ENCODE assay signal across 9 cellular contexts in genomic region chr22:23128269-23129108, GRCh38. TPM values are rescaled to one million over a fixed set of nuclear protein-coding genes. Genes with fewer than 3 reads are reported as not detected.
A peak's percentile ranks its signal among the peaks of the same experiment; 100 is the strongest.
DNase-seq lines count a peak whose midpoint lies in the region; ATAC-seq and TF ChIP-seq lines count a peak whose summit lies in the region.
"Had no signal": no experiment of that assay in that cellular context is flagged by ENCODE, and none has a peak within 500 bp of the region (broad histone marks: within the 10 kb centered on the region; RNA-seq: fewer than 3 reads in every experiment).

No MANE protein-coding gene starts in this region.

- H3K4me2 ChIP-seq in KMS-11: no peak overlapping the region; the same call in 1 of the 2 replicates

- H3K27me3 ChIP-seq in KMS-11 (ENCODE audit: insufficient read depth, low read depth) (no peaks in the 10 kb centered on the region), adipocyte (replicated peaks; ENCODE audit: control insufficient read depth, insufficient read depth, low read length) (peaks cover 18% of the 10 kb centered on the region), aorta (ENCODE audit: control insufficient read depth in 1 of 2, insufficient read depth in 2 of 2, low read length in 1 of 2) (no peaks in the 10 kb centered on the region)

- TF ChIP-seq CTCF in KMS-11 (conservative IDR thresholded peaks at IDR 0.05; ENCODE audit: low read depth, low read length): peak; percentile 92

- H2AFZ ChIP-seq in KMS-11 (ENCODE audit: low read depth): peak overlapping the region; percentile 25; the same call in 1 of the 2 replicates

- intact Hi-C loops in left cardiac atrium (cut with DNase I): loop anchor here (1.0 to 10.0 kb wide), 3 partner anchors 169 to 664 kb away; no protein-coding TSS in a partner anchor
- intact Hi-C loops in aorta (cut with DNase I): loop anchor here (1.0 to 10.0 kb wide), 5 partner anchors 168 to 281 kb away; no protein-coding TSS in a partner anchor

- peak; percentile 74 for DNase-seq in DMS 273 treated with DMSO at 0.1 percent for 48 hours (lab: John Stamatoyannopoulos, UW)
- DNase-seq in SKM-1 treated with dmso at 0.1 percent for 144 hours (lab: John Stamatoyannopoulos, UW; ENCODE audit: unreplicated experiment): peak; percentile 47
- peak; percentile 90 for DNase-seq in adipocyte (ENCODE audit: low read depth)
- peak; percentile 73 for DNase-seq in left cardiac atrium
- DNase-seq in renal cortical epithelial cell (ENCODE audit: low read depth): peak; percentile 42
- peak; percentile 79 to 89 for DNase-seq in aorta

- H3K79me2 ChIP-seq in KMS-11 (ENCODE audit: insufficient read depth, low read depth): no peaks in the 10 kb centered on the region

- H3K36me3 ChIP-seq in KMS-11 (ENCODE audit: insufficient read depth) (no peaks in the 10 kb centered on the region), adipocyte (ENCODE audit: control insufficient read depth, insufficient read depth, low read length, severe bottlenecking) (no peaks in the 10 kb centered on the region), aorta (ENCODE audit: control insufficient read depth in 1 of 2, insufficient read depth in 2 of 2, low read length in 1 of 2) (no peaks in the 10 kb centered on the region)

- ATAC-seq in left cardiac atrium (peak; percentile 90), aorta (ENCODE audit: low FRiP score) (peak; percentile 84), HG02840 (IDR thresholded peaks at IDR 0.05; ENCODE audit: low FRiP score, unreplicated experiment) (no peak)

- no peaks in the 10 kb centered on the region for H4K20me1 ChIP-seq in KMS-11 (ENCODE audit: insufficient read depth)

- H3K9me3 ChIP-seq in adipocyte (ENCODE audit: control insufficient read depth, low read length) (no peaks in the 10 kb centered on the region), aorta (ENCODE audit: control insufficient read depth, low read length) (no peaks in the 10 kb centered on the region)

- no peak overlapping the region for H3K9ac ChIP-seq in KMS-11
- no peak overlapping the region for H3K9ac ChIP-seq in adipocyte (ENCODE audit: low read length)

- H3K4me1 ChIP-seq in KMS-11 (ENCODE audit: low read depth, poor library complexity, severe bottlenecking): peaks cover 24% of the 10 kb centered on the region
- no peaks in the 10 kb centered on the region for H3K4me1 ChIP-seq in adipocyte (ENCODE audit: control insufficient read depth, insufficient read depth, low read length)
- no peaks in the 10 kb centered on the region for H3K4me1 ChIP-seq in aorta (ENCODE audit: control insufficient read depth in 1 of 2, insufficient read depth in 2 of 2, low read length in 2 of 2)

- H3K27ac ChIP-seq in KMS-11: no peak overlapping the region
- no peak overlapping the region for H3K27ac ChIP-seq in aorta (ENCODE audit: low read depth in 1 of 2, low read length in 2 of 2)

- WGBS in aorta, 2 donors: 26 to 28% methylated on average over 14 of the region's 14 CpGs

- no peak overlapping the region for H3K4me3 ChIP-seq in KMS-11 (IDR thresholded peaks at IDR 0.05; ENCODE audit: insufficient read depth, low read depth, low read length)
- no peak overlapping the region for H3K4me3 ChIP-seq in adipocyte (ENCODE audit: low read length)
- H3K4me3 ChIP-seq in aorta (ENCODE audit: low read length in 2 of 2): no peak overlapping the region

RNA-seq across cellular contexts. Expression of gene RSPH14, which starts 13.3 kb away (rescaled TPM):
- not detected for total RNA-seq in left cardiac atrium
- total RNA-seq in renal cortical epithelial cell: 0.35 and 1.2 TPM in 2 replicates
- 1 to 10 TPM in 1 of 2 donors, under 1 TPM in 1; 0.78 to 1.2 TPM for total RNA-seq in aorta
- polyA plus RNA-seq in aorta: not detected
- total RNA-seq: activated CD8-positive, alpha-beta memory T cell treated with anti-CD3 and anti-CD28 coated beads for 36 hours had no signal

RNA-seq across cellular contexts. Expression of gene RAB36, which starts 16.8 kb away (rescaled TPM):
- total RNA-seq in left cardiac atrium (1 to 10 TPM; 1.0 to 1.3 TPM), renal cortical epithelial cell (2.1 and 17.1 TPM in 2 replicates), aorta (1 to 10 TPM; 1.8 to 3.2 TPM)
- polyA plus RNA-seq in aorta: 1 to 10 TPM; 1.0 to 2.1 TPM

RNA-seq across cellular contexts. Expression of gene BCR, which starts 51.8 kb away (rescaled TPM):
- total RNA-seq in left cardiac atrium: 10 to 100 TPM; 28.0 to 47.1 TPM
- total RNA-seq in renal cortical epithelial cell: 34.9 and 109 TPM in 2 replicates
- 100 to 1,000 TPM; 113 to 120 TPM for total RNA-seq in aorta
- polyA plus RNA-seq in aorta: 10 to 100 TPM in 1 of 2 donors, 1 to 10 TPM in 1; 5.3 to 30.1 TPM

RNA-seq across cellular contexts. Expression of gene GNAZ, which starts 58.2 kb away (rescaled TPM):
- total RNA-seq in left cardiac atrium: 1 to 10 TPM; 2.6 to 2.8 TPM
- 1.4 and 2.0 TPM in 2 replicates for total RNA-seq in renal cortical epithelial cell
- total RNA-seq in aorta: 1 to 10 TPM; 5.8 to 6.1 TPM
- 1 to 10 TPM in 1 of 2 donors, under 1 TPM in 1; 0.84 to 1.4 TPM for polyA plus RNA-seq in aorta
